In genomic region chrX:41050359-41050758, GRCh38 we compare ENCODE assay signal across 35 cellular contexts.
"Had no signal": no experiment of that assay in that cellular context is flagged by ENCODE, and none has a peak within 500 bp of the region (broad histone marks: within the 10 kb centered on the region; RNA-seq: fewer than 3 reads in every experiment).

No MANE protein-coding gene starts in this region.

- DNase-seq: MG63, MM.1S, MV-4-11, NCI-H1048, NCI-H1092, NCI-H1092 treated with DMSO at 0.1 percent for 48 hours, NCI-H1105, NCI-H1105 treated with DMSO at 0.1 percent for 48 hours, NCI-H1417, NCI-H1417 treated with DMSO at 0.1 percent for 48 hours, NCI-H1436, NCI-H1436 treated with DMSO at 0.1 percent for 48 hours, NCI-H146, NCI-H1694, NCI-H1694 treated with DMSO at 0.1 percent for 48 hours, NCI-H187, NCI-H187 treated with DMSO at 0.1 percent for 48 hours, NCI-H1930, NCI-H2029, NCI-H2029 treated with DMSO at 0.1 percent for 48 hours, NCI-H2081, NCI-H2081 treated with DMSO at 0.1 percent for 48 hours, NCI-H2107, NCI-H2171, NCI-H2171 treated with DMSO at 0.1 percent for 48 hours, NCI-H2227 treated with DMSO at 0.1 percent for 48 hours, NCI-H226, NCI-H345, NCI-H446, NCI-H446 treated with DMSO at 0.1 percent for 48 hours, NCI-H510A, NCI-H510A treated with DMSO at 0.1 percent for 48 hours, NCI-H524, NCI-H524 treated with DMSO at 0.1 percent for 48 hours, NCI-H526 had no signal

- H3K36me3 ChIP-seq: MG63 had no signal

- H3K9me3 ChIP-seq: MG63 had no signal

- H3K4me3 ChIP-seq: MG63 had no signal

- H3K27me3 ChIP-seq: MG63 had no signal
